18 cellular contexts compared by ENCODE assay signal in the genomic region with DNA sequence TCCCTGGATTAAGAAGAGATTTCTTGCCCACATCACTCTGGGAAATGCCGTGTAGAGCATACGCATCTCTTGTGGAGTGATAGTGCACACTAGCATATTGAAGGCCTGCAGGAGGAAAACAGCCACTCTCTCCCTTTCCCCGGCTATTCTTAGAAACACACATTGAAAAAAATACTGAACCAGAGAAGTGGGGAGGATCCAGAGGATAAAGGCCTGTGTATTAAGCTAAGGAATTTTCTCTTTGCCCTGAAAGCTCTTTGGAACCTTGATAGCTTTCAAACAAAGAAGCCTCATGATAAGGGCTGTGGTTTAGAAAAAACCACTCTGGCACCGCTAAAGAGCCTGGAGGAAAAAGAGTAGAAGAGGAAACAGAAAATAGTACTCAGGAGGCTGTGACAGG.
"Had no signal": no experiment of that assay in that cellular context is flagged by ENCODE, and none has a peak within 500 bp of the region (broad histone marks: within the 10 kb centered on the region; RNA-seq: fewer than 3 reads in every experiment).

No MANE protein-coding gene starts in this region.

- H3K27me3 ChIP-seq: heart right ventricle, upper lobe of left lung had no signal

- H3K9me3 Mint-ChIP-seq: nephron had no signal

- H3K4me3 ChIP-seq: heart right ventricle, prostate gland, upper lobe of left lung had no signal

- H3K27ac Mint-ChIP-seq: activated B cell treated with CpG ODN at 0.5 μM for 24 hours; activated CD4-positive, alpha-beta T cell treated with anti-CD3 and anti-CD28 coated beads, Interleukin-2, amount 10 ng/mL, durations not matched to agents 24 days and 14 days; activated CD8-positive, alpha-beta T cell treated with anti-CD3 and anti-CD28 coated beads, Interleukin-2, amount 10 ng/mL, durations not matched to agents 7 days and 5 days; activated naive CD4-positive, alpha-beta T cell treated with anti-CD3 and anti-CD28 coated beads, Interleukin-2, amount 50 U/mL, for 72 hours; stimulated activated naive CD8-positive, alpha-beta T cell treated with anti-CD3 and anti-CD28 coated beads, Interleukin-15, amount 100 ng/mL, for 72 hours had no signal

- H3K27ac ChIP-seq: prostate gland, upper lobe of left lung had no signal

- H3K36me3 Mint-ChIP-seq: activated naive CD4-positive, alpha-beta T cell treated with anti-CD3 and anti-CD28 coated beads, Interleukin-2, amount 50 U/mL, for 72 hours; brain had no signal

- H3K4me1 Mint-ChIP-seq: activated B cell treated with CpG ODN at 0.5 μM for 24 hours; activated CD4-positive, alpha-beta T cell treated with anti-CD3 and anti-CD28 coated beads, Interleukin-2, amount 10 ng/mL, durations not matched to agents 24 days and 14 days; brain; stimulated activated naive CD8-positive, alpha-beta T cell treated with anti-CD3 and anti-CD28 coated beads, Interleukin-15, amount 100 ng/mL, for 72 hours had no signal

- H3K27me3 Mint-ChIP-seq: activated B cell treated with CpG ODN at 0.5 μM for 24 hours; activated CD4-positive, alpha-beta T cell treated with anti-CD3 and anti-CD28 coated beads, Interleukin-2, amount 10 ng/mL, durations not matched to agents 24 days and 14 days; brain had no signal

- H3K9me3 ChIP-seq: heart right ventricle, prostate gland, upper lobe of left lung had no signal

- H3K4me1 ChIP-seq: prostate gland, upper lobe of left lung had no signal

- DNase-seq: activated B cell treated with CpG ODN at 0.5 μM for 24 hours; activated CD4-positive, alpha-beta T cell treated with anti-CD3 and anti-CD28 coated beads, Interleukin-2, amount 10 ng/mL, durations not matched to agents 24 days and 14 days; activated CD8-positive, alpha-beta memory T cell treated with anti-CD3 and anti-CD28 coated beads, Interleukin-2, amount 50 U/mL, for 4 hours; activated CD8-positive, alpha-beta T cell treated with anti-CD3 and anti-CD28 coated beads, Interleukin-2, amount 10 ng/mL, durations not matched to agents 7 days and 5 days; activated gamma-delta T cell; activated T-cell treated with anti-CD3 and anti-CD28 coated beads, Interleukin-2, amount 50 U/mL, for 48 hours; amniotic stem cell; effector memory CD4-positive, alpha-beta T cell; heart right ventricle; left colon; stimulated activated CD4-positive, alpha-beta T cell treated with anti-CD3 and anti-CD28 coated beads, Interleukin-1b, Interleukin-23, amount 100 ng/mL, for 48 hours; stimulated activated naive CD8-positive, alpha-beta T cell treated with anti-CD3 and anti-CD28 coated beads, Interleukin-15, amount 100 ng/mL, for 72 hours; upper lobe of left lung had no signal

- H3K36me3 ChIP-seq: heart right ventricle, prostate gland, upper lobe of left lung had no signal

- H3K4me3 Mint-ChIP-seq: activated B cell treated with CpG ODN at 0.5 μM for 24 hours; activated CD4-positive, alpha-beta T cell treated with anti-CD3 and anti-CD28 coated beads, Interleukin-2, amount 10 ng/mL, durations not matched to agents 24 days and 14 days; activated CD8-positive, alpha-beta T cell treated with anti-CD3 and anti-CD28 coated beads, Interleukin-2, amount 10 ng/mL, durations not matched to agents 7 days and 5 days; brain; nephron; stimulated activated naive CD8-positive, alpha-beta T cell treated with anti-CD3 and anti-CD28 coated beads, Interleukin-15, amount 100 ng/mL, for 72 hours had no signal

- ATAC-seq: activated CD8-positive, alpha-beta T cell treated with anti-CD3 and anti-CD28 coated beads, Interleukin-2, amount 10 ng/mL, durations not matched to agents 7 days and 5 days; activated naive CD4-positive, alpha-beta T cell treated with anti-CD3 and anti-CD28 coated beads, Interleukin-2, amount 50 U/mL, for 72 hours; left colon; sciatic nerve; stimulated activated naive CD8-positive, alpha-beta T cell treated with anti-CD3 and anti-CD28 coated beads, Interleukin-15, amount 100 ng/mL, for 72 hours had no signal
